Comparison of ENCODE assay signal across 13 cellular contexts in genomic region chr13:20219585-20219984, GRCh38. TPM values are rescaled to one million over a fixed set of nuclear protein-coding genes. Genes with fewer than 3 reads are reported as not detected.
DNase-seq lines count a peak whose midpoint lies in the region; ATAC-seq and TF ChIP-seq lines count a peak whose summit lies in the region.
"Had no signal": no experiment of that assay in that cellular context is flagged by ENCODE, and none has a peak within 500 bp of the region (broad histone marks: within the 10 kb centered on the region; RNA-seq: fewer than 3 reads in every experiment).

No MANE protein-coding gene starts in this region.

- intact Hi-C loops in sciatic nerve (cut with DNase I) = no loop called here

- no peaks in the 10 kb centered on the region for H3K9me3 Mint-ChIP-seq in activated CD4-positive, alpha-beta memory T cell treated with anti-CD3 and anti-CD28 coated beads, Interleukin-2, amount 10 ng/mL, durations not matched to agents 7 days and 5 days

- H3K4me1 ChIP-seq in SK-N-SH (ENCODE audit: control insufficient read depth in 1 of 2, insufficient read depth in 2 of 2, low read depth in 1 of 2, low read length in 1 of 2) = no peaks in the 10 kb centered on the region
- H3K4me1 ChIP-seq: gastroesophageal sphincter, transverse colon had no signal

- no peaks in the 10 kb centered on the region for H3K9me2 ChIP-seq in SK-N-SH

- H3K79me2 ChIP-seq in SK-N-SH (ENCODE audit: insufficient read depth) = no peaks in the 10 kb centered on the region

- TF ChIP-seq RAD21 in SK-N-SH (IDR thresholded peaks at IDR 0.05; ENCODE audit: low read length) = no peak

- H3K9ac ChIP-seq in SK-N-SH = no peak overlapping the region

- no peak overlapping the region for H3K4me2 ChIP-seq in SK-N-SH

- peaks cover 30% of the 10 kb centered on the region for H3K4me1 Mint-ChIP-seq in activated CD4-positive, alpha-beta memory T cell treated with anti-CD3 and anti-CD28 coated beads, Interleukin-2, amount 10 ng/mL, durations not matched to agents 7 days and 5 days
- H3K4me1 Mint-ChIP-seq: brain had no signal

- no peak overlapping the region for H2AFZ ChIP-seq in SK-N-SH (ENCODE audit: low read depth)

- peaks cover 84% of the 10 kb centered on the region for H3K27me3 ChIP-seq in SK-N-SH (ENCODE audit: insufficient read depth)

- peak overlapping the region; percentile 75 for H3K27ac Mint-ChIP-seq in activated CD4-positive, alpha-beta memory T cell treated with anti-CD3 and anti-CD28 coated beads, Interleukin-2, amount 10 ng/mL, durations not matched to agents 7 days and 5 days
- H3K27ac Mint-ChIP-seq: brain had no signal

- no peak overlapping the region for H3K4me3 ChIP-seq in SK-N-SH (ENCODE audit: low read depth in 2 of 2, low read length in 1 of 2)
- H3K4me3 ChIP-seq: gastroesophageal sphincter, transverse colon had no signal

- no peaks in the 10 kb centered on the region for H3K9me3 ChIP-seq in SK-N-SH
- H3K9me3 ChIP-seq: gastroesophageal sphincter, transverse colon had no signal

- DNase-seq in activated CD4-positive, alpha-beta memory T cell treated with anti-CD3 and anti-CD28 coated beads, Interleukin-2, amount 10 ng/mL, durations not matched to agents 7 days and 5 days = no peak
- DNase-seq in UCSD-AML1 (lab: John Stamatoyannopoulos, UW; ENCODE audit: unreplicated experiment) (no peak), LoVo (ENCODE audit: low spot score) (no peak), sciatic nerve (ENCODE audit: low spot score) (no peak), SK-N-SH (no peak)
- DNase-seq: NCI-H446 treated with DMSO at 0.1 percent for 48 hours; stimulated activated CD4-positive, alpha-beta T cell treated with anti-CD3 and anti-CD28 coated beads, Interleukin-1b, Interleukin-23, amount 100 ng/mL, for 48 hours; transverse colon had no signal

- no peaks in the 10 kb centered on the region for H3K36me3 ChIP-seq in SK-N-SH (replicated peaks in 1 of 2; ENCODE audit: control insufficient read depth in 1 of 2, insufficient read depth in 2 of 2, low read length in 1 of 2)
- H3K36me3 ChIP-seq: gastroesophageal sphincter, transverse colon had no signal

- peaks cover 11% of the 10 kb centered on the region for H3K27me3 Mint-ChIP-seq in activated CD4-positive, alpha-beta memory T cell treated with anti-CD3 and anti-CD28 coated beads, Interleukin-2, amount 10 ng/mL, durations not matched to agents 7 days and 5 days

- TF ChIP-seq CTCF in SK-N-SH (IDR thresholded peaks at IDR 0.05) = no peak

- CTCF ChIA-PET in activated CD4-positive, alpha-beta memory T cell treated with anti-CD3 and anti-CD28 coated beads, Interleukin-2, amount 10 ng/mL, durations not matched to agents 7 days and 5 days (lab: Charles Lee) = interaction anchor here (0.9 to 1.7 kb wide), 3 partner anchors 23 to 491 kb away, joined by 3 to 8 read pairs (median 3); no protein-coding TSS in a partner anchor
- CTCF ChIA-PET in SK-N-SH (lab: Yijun Ruan, JAX) = no interaction called here

- H3K4me3 Mint-ChIP-seq in activated CD4-positive, alpha-beta memory T cell treated with anti-CD3 and anti-CD28 coated beads, Interleukin-2, amount 10 ng/mL, durations not matched to agents 7 days and 5 days = peak overlapping the region; percentile 50
- H3K4me3 Mint-ChIP-seq: brain had no signal

- no peak for TF ChIP-seq EP300 in SK-N-SH (IDR thresholded peaks at IDR 0.05; ENCODE audit: borderline replicate concordance in 1 of 2, low read depth in 1 of 2, low read length in 1 of 2)

- no peaks in the 10 kb centered on the region for H3K36me3 Mint-ChIP-seq in activated CD4-positive, alpha-beta memory T cell treated with anti-CD3 and anti-CD28 coated beads, Interleukin-2, amount 10 ng/mL, durations not matched to agents 7 days and 5 days (ENCODE audit: low read depth)
- H3K36me3 Mint-ChIP-seq: brain had no signal

- no peaks in the 10 kb centered on the region for H4K20me1 ChIP-seq in SK-N-SH (ENCODE audit: insufficient read depth)

- H3F3A ChIP-seq in SK-N-SH (replicated peaks; ENCODE audit: insufficient read depth) = no peaks in the 10 kb centered on the region

- POLR2A ChIA-PET in activated CD4-positive, alpha-beta memory T cell treated with anti-CD3 and anti-CD28 coated beads, Interleukin-2, amount 10 ng/mL, durations not matched to agents 7 days and 5 days (lab: Charles Lee) = interaction anchor here (1.0 to 1.6 kb wide), 4 partner anchors 9 to 256 kb away, joined by 3 to 5 read pairs (median 3); no protein-coding TSS in a partner anchor
- POLR2A ChIA-PET in SK-N-SH (lab: Yijun Ruan, JAX) = no interaction called here

- ATAC-seq in GM18519 (IDR thresholded peaks at IDR 0.05; ENCODE audit: low FRiP score, unreplicated experiment) (peak; percentile 59), GM21367 (IDR thresholded peaks at IDR 0.05; ENCODE audit: unreplicated experiment) (peak; percentile 80), HG03135 (IDR thresholded peaks at IDR 0.05; ENCODE audit: unreplicated experiment) (peak; percentile 98), sciatic nerve (no peak)
- ATAC-seq: gastroesophageal sphincter had no signal

- H3K27ac ChIP-seq in SK-N-SH (ENCODE audit: low read depth in 2 of 2, low read length in 1 of 2) = no peak overlapping the region
- H3K27ac ChIP-seq: gastroesophageal sphincter, transverse colon had no signal

TF ChIP-seq in SK-N-SH, 30 proteins besides CTCF, POLR2A, EP300 and RAD21:
- no peak for TF ChIP-seq ZBTB33 (IDR thresholded peaks at IDR 0.05; ENCODE audit: borderline replicate concordance, low read depth)
- no peak for TF ChIP-seq USF1 (IDR thresholded peaks at IDR 0.05; ENCODE audit: borderline replicate concordance, low read depth)
- no peak for TF ChIP-seq SIN3A (IDR thresholded peaks at IDR 0.05; ENCODE audit: borderline replicate concordance, low read depth, low read length)
- TF ChIP-seq POLR2AphosphoS5 (IDR thresholded peaks at IDR 0.05; ENCODE audit: low read depth, low read length) = no peak
- TF ChIP-seq PBX3 (IDR thresholded peaks at IDR 0.05) = no peak

RNA-seq across cellular contexts. Expression of gene GJB6, which starts 12.5 kb away (rescaled TPM):
- total RNA-seq in activated CD4-positive, alpha-beta memory T cell treated with anti-CD3 and anti-CD28 coated beads, Interleukin-2, amount 10 ng/mL, durations not matched to agents 7 days and 5 days = 1 to 10 TPM; 6.0 to 6.1 TPM
- total RNA-seq in sciatic nerve = not detected
- polyA plus RNA-seq in SK-N-SH (2012; rRNA removed) = not detected in 2 replicates
- not detected in 2 replicates for polyA plus RNA-seq in SK-N-SH (2012; cell fraction: cytosol; rRNA removed)
- polyA plus RNA-seq in SK-N-SH (2012; cell fraction: nucleus; rRNA removed) = not detected in 2 replicates

RNA-seq across cellular contexts. Expression of gene GJB2, which starts 26.8 kb away (rescaled TPM):
- total RNA-seq in activated CD4-positive, alpha-beta memory T cell treated with anti-CD3 and anti-CD28 coated beads, Interleukin-2, amount 10 ng/mL, durations not matched to agents 7 days and 5 days = 1 to 10 TPM; 5.6 to 5.8 TPM
- total RNA-seq in sciatic nerve = 6.4 TPM
- polyA plus RNA-seq in SK-N-SH (2012; rRNA removed) = not detected in 2 replicates
- 0.03 TPM in 2 replicates for polyA plus RNA-seq in SK-N-SH (2012; cell fraction: cytosol; rRNA removed)
- polyA plus RNA-seq in SK-N-SH (2012; cell fraction: nucleus; rRNA removed) = 0.04 and 0.14 TPM in 2 replicates

RNA-seq across cellular contexts. Expression of gene GJA3, which starts 58.7 kb away (rescaled TPM):
- total RNA-seq in activated CD4-positive, alpha-beta memory T cell treated with anti-CD3 and anti-CD28 coated beads, Interleukin-2, amount 10 ng/mL, durations not matched to agents 7 days and 5 days = under 1 TPM; 0.13 to 0.23 TPM
- not detected for total RNA-seq in sciatic nerve
- not detected in 2 replicates for polyA plus RNA-seq in SK-N-SH (2012; rRNA removed)
- not detected in 2 replicates for polyA plus RNA-seq in SK-N-SH (2012; cell fraction: cytosol; rRNA removed)
- polyA plus RNA-seq in SK-N-SH (2012; cell fraction: nucleus; rRNA removed) = not detected in 2 replicates
